ENCODE assay signal across 15 cellular contexts in the genomic region with DNA sequence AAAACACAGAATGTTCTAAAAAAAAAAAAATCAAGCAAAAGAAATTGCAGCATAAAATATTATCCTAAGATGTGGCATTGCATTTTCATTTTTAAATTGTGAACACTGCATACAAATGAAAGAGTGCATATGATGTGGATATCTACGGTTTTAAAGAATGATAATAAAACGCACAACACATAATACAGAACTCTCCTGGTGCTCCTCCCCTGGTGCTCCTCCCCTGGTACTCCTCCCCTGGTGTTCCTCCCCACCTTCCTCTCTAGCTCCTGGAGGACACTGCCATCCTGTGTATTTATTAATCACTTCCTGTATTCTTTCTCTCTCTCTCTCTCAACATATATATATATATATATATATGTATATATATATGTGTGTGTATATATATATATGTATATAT.
DNase-seq lines count a peak whose midpoint lies in the region; ATAC-seq and TF ChIP-seq lines count a peak whose summit lies in the region.
"Had no signal": no experiment of that assay in that cellular context is flagged by ENCODE, and none has a peak within 500 bp of the region (broad histone marks: within the 10 kb centered on the region; RNA-seq: fewer than 3 reads in every experiment).

No MANE protein-coding gene starts in this region.

- H3K4me1 ChIP-seq in mucosa of descending colon (ENCODE audit: low read depth) (peaks cover 6% of the 10 kb centered on the region), transverse colon (no peaks in the 10 kb centered on the region)
- H3K4me1 ChIP-seq: BLaER1, HAP-1 had no signal

- H3K27me3 ChIP-seq in transverse colon, result no peaks in the 10 kb centered on the region
- H3K27me3 ChIP-seq: BLaER1 had no signal

- 86% methylated on average over 2 of the region's 2 CpGs; no CpG with 5 or more reads in 1 of the 2 donors for WGBS in transverse colon (ENCODE audit: low coverage in 1 of 2), 2 donors

- H3K4me3 ChIP-seq in epithelial cell of esophagus (ENCODE audit: low read length), result no peak overlapping the region
- no peak overlapping the region for H3K4me3 ChIP-seq in mucosa of descending colon
- H3K4me3 ChIP-seq in transverse colon, result no peak overlapping the region
- H3K4me3 ChIP-seq: BLaER1, GM23248, HAP-1 had no signal

- H3K9me3 ChIP-seq in mucosa of descending colon, result no peaks in the 10 kb centered on the region
- no peaks in the 10 kb centered on the region for H3K9me3 ChIP-seq in transverse colon
- H3K9me3 ChIP-seq: BLaER1, HAP-1 had no signal

- H3K36me3 ChIP-seq in mucosa of descending colon (ENCODE audit: low read depth), result no peaks in the 10 kb centered on the region
- no peaks in the 10 kb centered on the region for H3K36me3 ChIP-seq in transverse colon
- H3K36me3 ChIP-seq: BLaER1, HAP-1 had no signal

- no peak for TF ChIP-seq CTCF in epithelial cell of esophagus (IDR thresholded peaks at IDR 0.05; ENCODE audit: insufficient read depth, low read depth, low read length, missing control alignments)
- no peak for TF ChIP-seq CTCF in mucosa of descending colon (IDR thresholded peaks at IDR 0.05)
- no peak for TF ChIP-seq CTCF in transverse colon (IDR thresholded peaks at IDR 0.05)

- TF ChIP-seq EP300 in transverse colon (IDR thresholded peaks at IDR 0.05; ENCODE audit: low read depth), result no peak

- no peak overlapping the region for H3K27ac ChIP-seq in transverse colon
- H3K27ac ChIP-seq: BLaER1, GM23248 had no signal

- intact Hi-C loops in mucosa of descending colon (cut with DNase I, micrococcal nuclease), result no loop called here
- intact Hi-C loops in transverse colon (cut with DNase I; ENCODE audit: low total_unique reads), result no loop called here

- in situ Hi-C loops in transverse colon (cut with MboI; ENCODE audit: low pct_ligation_motif_present in 1 of 4, low pct_unique_long_range_greater_than_20kb in 1 of 4, low sequenced_read_pairs in 3 of 4), result no loop called here

- no peak for TF ChIP-seq POLR2A in transverse colon (IDR thresholded peaks at IDR 0.05)

- peak; percentile 9 for DNase-seq in activated effector memory CD4-positive, alpha-beta T cell treated with anti-CD3 and anti-CD28 coated beads, Interleukin-2, amount 50 U/mL, for 16 hours
- DNase-seq in activated effector memory CD4-positive, alpha-beta T cell treated with Interleukin-2 at 50 U/mL for 16 hours, result no peak
- DNase-seq in epithelial cell of esophagus (ENCODE audit: low read depth) (peak; percentile 7), mucosa of descending colon (no peak), transverse colon (no peak), DMS153 treated with DMSO at 0.1 percent for 48 hours (lab: John Stamatoyannopoulos, UW; ENCODE audit: unreplicated experiment) (no peak), NCI-H2227 (lab: John Stamatoyannopoulos, UW; ENCODE audit: unreplicated experiment) (no peak)
- DNase-seq: 8988T; Calu3; CD4-positive, alpha-beta memory T cell; DMS79; GDM1; GM23248 had no signal

- ATAC-seq in mucosa of descending colon, result peak; percentile 71

Comparison
In these comparisons a context has a peak if more than half of its experiments do, and no peak if none do; other contexts are left out.
1. DNase-seq: peak in activated effector memory CD4-positive, alpha-beta T cell treated with anti-CD3 and anti-CD28 coated beads, Interleukin-2, amount 50 U/mL, for 16 hours (single experiment) and epithelial cell of esophagus (single experiment); none in activated effector memory CD4-positive, alpha-beta T cell treated with Interleukin-2 at 50 U/mL for 16 hours (single experiment), mucosa of descending colon (0 of 3), transverse colon (single experiment), DMS153 treated with DMSO at 0.1 percent for 48 hours (single experiment) and NCI-H2227 (single experiment).